ENCODE assay signal across 15 cellular contexts in the genomic region with DNA sequence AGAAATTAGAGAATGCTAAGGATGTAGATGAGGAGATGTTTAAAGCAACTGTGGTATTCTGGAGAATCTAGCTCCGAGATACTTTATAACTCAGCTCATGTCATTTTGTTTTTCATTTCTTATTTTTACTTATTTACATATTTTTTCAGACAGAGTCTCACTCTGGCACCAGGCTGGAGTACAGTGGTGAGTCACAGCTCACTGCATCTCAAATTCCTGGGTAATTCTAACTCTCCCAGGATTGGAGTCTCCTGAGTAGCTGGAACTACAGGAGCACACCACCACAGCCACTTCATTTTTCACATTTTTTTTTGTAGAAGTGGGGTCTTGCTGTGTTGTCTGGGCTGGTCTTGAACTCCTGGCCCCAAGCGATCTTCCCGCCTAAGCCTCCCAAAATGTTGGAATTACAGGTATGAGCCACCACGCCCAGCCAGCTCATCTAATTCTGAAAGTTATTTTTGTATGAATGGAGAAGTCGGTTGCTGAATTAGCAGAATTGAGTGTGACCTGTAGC.
DNase-seq lines count a peak whose midpoint lies in the region; ATAC-seq and TF ChIP-seq lines count a peak whose summit lies in the region.
"Had no signal": no experiment of that assay in that cellular context is flagged by ENCODE, and none has a peak within 500 bp of the region (broad histone marks: within the 10 kb centered on the region; RNA-seq: fewer than 3 reads in every experiment).

No MANE protein-coding gene starts in this region.

- H4K20me1 ChIP-seq in PC-9 (ENCODE audit: insufficient read depth): no peaks in the 10 kb centered on the region

- no peak overlapping the region for H2AFZ ChIP-seq in PC-9

- H3K9me2 ChIP-seq in PC-9 (ENCODE audit: insufficient read depth): no peaks in the 10 kb centered on the region

- TF ChIP-seq CTCF in brain microvascular endothelial cell (IDR thresholded peaks at IDR 0.05; ENCODE audit: low read depth, low read length, missing control alignments): no peak
- TF ChIP-seq CTCF in PC-9 (conservative IDR thresholded peaks at IDR 0.05): no peak

- intact Hi-C loops in PC-9 (cut with micrococcal nuclease; ENCODE audit: unreplicated experiment): no loop called here

- H3K27me3 ChIP-seq in brain microvascular endothelial cell (replicated peaks): no peaks in the 10 kb centered on the region
- no peaks in the 10 kb centered on the region for H3K27me3 ChIP-seq in PC-9 (ENCODE audit: insufficient read depth, low read depth)
- no peaks in the 10 kb centered on the region for H3K27me3 ChIP-seq in HAP-1 (ENCODE audit: low read depth)
- H3K27me3 ChIP-seq: ascending aorta, heart left ventricle had no signal

- H3K9me3 ChIP-seq in PC-9 (ENCODE audit: insufficient read depth, low read depth) (no peaks in the 10 kb centered on the region), HAP-1 (no peaks in the 10 kb centered on the region)
- H3K9me3 ChIP-seq: ascending aorta, Caco-2 had no signal

- H3K4me1 ChIP-seq in PC-9 (replicated peaks; ENCODE audit: insufficient read depth) (no peaks in the 10 kb centered on the region), HAP-1 (no peaks in the 10 kb centered on the region; the same call in 1 of the 2 replicates)
- H3K4me1 ChIP-seq: ascending aorta, Caco-2 had no signal

- no peak for ATAC-seq in GM21737 (IDR thresholded peaks at IDR 0.05; ENCODE audit: unreplicated experiment)
- ATAC-seq: heart left ventricle, Right ventricle myocardium inferior had no signal

- H3K36me3 ChIP-seq in brain microvascular endothelial cell (replicated peaks) (no peaks in the 10 kb centered on the region), PC-9 (ENCODE audit: low read depth) (no peaks in the 10 kb centered on the region), HAP-1 (replicated peaks) (peaks cover 2% of the 10 kb centered on the region; the same call in 1 of the 2 replicates)

- H3K79me2 ChIP-seq in PC-9 (ENCODE audit: low read depth): no peaks in the 10 kb centered on the region

- DNase-seq in HS-27A (ENCODE audit: low read depth) (peak; percentile 23), brain microvascular endothelial cell (peak; percentile 53), kidney tubule cell (ENCODE audit: low spot score) (peak; percentile 27), PC-9 (no peak), C1 segment of cervical spinal cord (lab: John Stamatoyannopoulos, UW) (no peak), HAP-1 (ENCODE audit: low spot score in 2 of 2) (no peak)
- DNase-seq: Caco-2; effector CD8-positive, alpha-beta T cell; heart left ventricle; left cardiac atrium; stimulated activated CD4-positive, alpha-beta T cell treated with anti-CD3 and anti-CD28 coated beads, Interleukin-2, amount 100 ng/mL, for 24 hours had no signal

- H3K27ac ChIP-seq in brain microvascular endothelial cell (no peak overlapping the region), PC-9 (no peak overlapping the region)
- H3K27ac ChIP-seq: HL-60 had no signal

- H3K4me3 ChIP-seq in brain microvascular endothelial cell (ENCODE audit: low read depth, low read length) (no peak overlapping the region), PC-9 (no peak overlapping the region), HAP-1 (no peak overlapping the region)
- H3K4me3 ChIP-seq: ascending aorta, heart left ventricle had no signal

- BruUV-seq in PC-9 (replicated peaks; lab: Mats Ljungman, UMichigan): no TSS peak

- in situ Hi-C loops in brain microvascular endothelial cell (cut with HindIII; ENCODE audit: low pct_ligation_motif_present, low sequenced_read_pairs): no loop called here
- in situ Hi-C loops in HAP-1 (cut with MboI; ENCODE audit: low sequenced_read_pairs): no loop called here

- CTCF ChIA-PET in PC-9 (lab: Charles Lee): no interaction called here

- no peak overlapping the region for H3K4me2 ChIP-seq in PC-9

- no peaks in the 10 kb centered on the region for H3F3A ChIP-seq in PC-9 (ENCODE audit: insufficient read depth, low read depth)

- POLR2A ChIA-PET in PC-9 (lab: Charles Lee; ENCODE audit: unreplicated experiment): no interaction called here

Comparison
In these comparisons a context has a peak if more than half of its experiments do, and no peak if none do; other contexts are left out.
1. DNase-seq: peak in HS-27A (single experiment), brain microvascular endothelial cell (single experiment) and kidney tubule cell (single experiment); none in PC-9 (0 of 2), C1 segment of cervical spinal cord (0 of 14) and HAP-1 (0 of 2).